25 cellular contexts compared by ENCODE assay signal in the genomic region with DNA sequence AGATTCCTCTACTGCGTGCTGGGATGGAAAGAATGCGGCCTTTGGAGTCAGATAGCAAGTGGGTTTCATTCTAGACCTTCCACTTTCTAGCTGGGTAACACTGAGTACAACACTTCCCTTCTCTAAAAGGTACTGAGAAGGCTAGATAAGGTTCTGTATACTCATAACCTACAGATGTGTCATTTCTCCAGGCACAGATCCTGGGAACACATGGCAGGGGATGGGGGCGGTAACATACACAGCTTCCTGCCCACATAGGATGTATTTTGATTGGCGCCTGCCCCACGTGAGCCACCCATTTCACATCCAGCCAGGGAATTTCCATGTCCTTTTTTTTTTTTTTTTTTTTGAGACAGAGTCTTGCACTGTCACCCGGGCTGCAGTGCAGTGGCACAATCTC. TPM values are rescaled to one million over a fixed set of nuclear protein-coding genes. Genes with fewer than 3 reads are reported as not detected.
DNase-seq lines count a peak whose midpoint lies in the region; ATAC-seq, FAIRE-seq and TF ChIP-seq lines count a peak whose summit lies in the region.
"Had no signal": no experiment of that assay in that cellular context is flagged by ENCODE, and none has a peak within 500 bp of the region (broad histone marks: within the 10 kb centered on the region; RNA-seq: fewer than 3 reads in every experiment).

No MANE protein-coding gene starts in this region.

- H3K27me3 ChIP-seq in HCT116 (ENCODE audit: insufficient read depth, low read length) (no peaks in the 10 kb centered on the region), bronchial epithelial cell (ENCODE audit: control insufficient read depth, insufficient read depth, low read length) (no peaks in the 10 kb centered on the region), osteoblast (ENCODE audit: insufficient read depth, low read length) (no peaks in the 10 kb centered on the region)
- H3K27me3 ChIP-seq: BLaER1, dorsolateral prefrontal cortex, esophagus squamous epithelium, tibial nerve had no signal

- H3K9ac ChIP-seq in HCT116 (ENCODE audit: low read length), result no peak overlapping the region
- H3K9ac ChIP-seq: BLaER1 had no signal

- DNase-seq in HCT116 (ENCODE audit: low read depth, low spot score), result no peak
- peak; percentile 69 for DNase-seq in OCI-M2 (lab: John Stamatoyannopoulos, UW; ENCODE audit: unreplicated experiment)
- peak; percentile 31 for DNase-seq in bronchial epithelial cell (ENCODE audit: low read depth)
- peak; percentile 95 for DNase-seq in osteoblast (ENCODE audit: insufficient read length, low spot score, missing footprints)
- DNase-seq in KG1 (lab: John Stamatoyannopoulos, UW), result no peak
- no peak for DNase-seq in DMS79 (lab: John Stamatoyannopoulos, UW)
- DNase-seq in cerebellar cortex (ENCODE audit: low spot score), result no peak
- DNase-seq: activated CD4-positive, alpha-beta T cell treated with anti-CD3 and anti-CD28 coated beads, Interleukin-2, amount 10 ng/mL, durations not matched to agents 24 days and 14 days; activated CD8-positive, alpha-beta memory T cell treated with anti-CD3 and anti-CD28 coated beads, Interleukin-2, amount 50 U/mL, for 48 hours; activated gamma-delta T cell treated with Interleukin-2 at 50 U/mL for 16 hours; DMS153; esophagus squamous epithelium; HFFc6; islet precursor cell; NCI-H187 treated with DMSO at 0.1 percent for 48 hours; NCI-H446 treated with DMSO at 0.1 percent for 48 hours; SIG-M5; stimulated activated naive B cell treated with anti-CD40 and anti-IgM and Interleukin-4, amounts not matched to agents 10 μg/mL and 1 μg/mL and 100 μg/mL, for 72 hours had no signal

- H3K36me3 ChIP-seq in HCT116 (ENCODE audit: control insufficient read depth in 1 of 2, insufficient read depth in 2 of 2, low read length in 2 of 2) (no peaks in the 10 kb centered on the region), bronchial epithelial cell (ENCODE audit: control insufficient read depth, insufficient read depth, low read length) (no peaks in the 10 kb centered on the region), osteoblast (ENCODE audit: insufficient read depth, low read length) (no peaks in the 10 kb centered on the region)
- H3K36me3 ChIP-seq: BLaER1, esophagus squamous epithelium, tibial nerve had no signal

- intact Hi-C loops in HCT116 (cut with micrococcal nuclease), result no loop called here

- TF ChIP-seq RAD21 in HCT116 (IDR thresholded peaks at IDR 0.05; ENCODE audit: low read depth), result no peak

- RAD21 ChIA-PET in HCT116 (lab: Charles Lee; ENCODE audit: low non-redundant PET in 1 of 2, low total read pairs in 2 of 2, uncharacterized antibody in 2 of 2, unreplicated experiment in 2 of 2), result no interaction called here

- no peaks in the 10 kb centered on the region for H4K20me1 ChIP-seq in HCT116 (ENCODE audit: insufficient read depth)
- no peaks in the 10 kb centered on the region for H4K20me1 ChIP-seq in osteoblast (ENCODE audit: insufficient read depth, low read length)
- H4K20me1 ChIP-seq: BLaER1 had no signal

- H3K4me1 ChIP-seq in HCT116 (ENCODE audit: control insufficient read depth in 1 of 2, insufficient read depth in 2 of 2, low read length in 2 of 2) (peaks cover 1 to 7% of the 10 kb centered on the region in 2 experiments; a peak in 3 of 4 replicates), osteoblast (ENCODE audit: insufficient read depth, low read length) (peaks cover 23% of the 10 kb centered on the region)
- H3K4me1 ChIP-seq: BLaER1 had no signal

- H2AFZ ChIP-seq in HCT116 (ENCODE audit: low read depth, low read length, poor library complexity, severe bottlenecking) (no peak overlapping the region), osteoblast (ENCODE audit: low read length) (peak overlapping the region; percentile 41)

- H3K4me3 ChIP-seq in HCT116 (replicated peaks in 1 of 2; ENCODE audit: low read depth in 1 of 2, low read length in 2 of 2) (no peak overlapping the region), bronchial epithelial cell (ENCODE audit: low read depth, low read length) (no peak overlapping the region), osteoblast (ENCODE audit: insufficient read depth, low read length) (no peak overlapping the region)
- H3K4me3 ChIP-seq: BLaER1, dorsolateral prefrontal cortex, esophagus squamous epithelium, tibial nerve had no signal

- POLR2A ChIA-PET in HCT116 (lab: Charles Lee), result no interaction called here

- no peak for FAIRE-seq in bronchial epithelial cell (lab: Jason Lieb, UNC)
- FAIRE-seq: GM18507 had no signal

- CTCF ChIA-PET in HCT116 (lab: Charles Lee), result interaction anchor here (0.7 kb wide), 1 partner anchor 554 kb away, joined by 3 read pairs; no protein-coding TSS in a partner anchor

- H3K4me2 ChIP-seq in HCT116 (ENCODE audit: low read length), result no peak overlapping the region
- no peak overlapping the region for H3K4me2 ChIP-seq in osteoblast (ENCODE audit: insufficient read depth, low read length)
- H3K4me2 ChIP-seq: BLaER1 had no signal

- ATAC-seq in HCT116, result peak; percentile 35; the same call in 1 of the 2 replicates
- ATAC-seq: natural killer cell treated with Interleukin-12 subunit alpha and Interleukin-12 subunit beta and Interleukin-15 and Interleukin-18, amount 100 ng/mL, for 72 hours; stimulated activated naive B cell treated with anti-CD40 and anti-IgM and Interleukin-4, amounts not matched to agents 10 μg/mL and 1 μg/mL and 100 μg/mL, for 72 hours had no signal

- H3K9me2 ChIP-seq in HCT116 (ENCODE audit: insufficient read depth), result no peaks in the 10 kb centered on the region

- H3K79me2 ChIP-seq in HCT116 (ENCODE audit: insufficient read depth, low read length), result no peaks in the 10 kb centered on the region
- no peaks in the 10 kb centered on the region for H3K79me2 ChIP-seq in osteoblast (ENCODE audit: insufficient read depth, low read length)

- no peaks in the 10 kb centered on the region for H3K9me3 ChIP-seq in HCT116 (ENCODE audit: control insufficient read depth in 1 of 2, insufficient read depth in 1 of 2, low read depth in 1 of 2, low read length in 2 of 2)
- no peaks in the 10 kb centered on the region for H3K9me3 ChIP-seq in osteoblast (ENCODE audit: low read depth, low read length)
- H3K9me3 ChIP-seq: BLaER1, esophagus squamous epithelium had no signal

- H3K27ac ChIP-seq in HCT116 (ENCODE audit: low read depth, low read length) (no peak overlapping the region), osteoblast (ENCODE audit: low read depth, low read length) (peak overlapping the region; percentile 28)
- H3K27ac ChIP-seq: BLaER1, dorsolateral prefrontal cortex, esophagus squamous epithelium, tibial nerve had no signal

- no peak for TF ChIP-seq POLR2A in HCT116 (IDR thresholded peaks at IDR 0.05; ENCODE audit: borderline replicate concordance, extremely low read depth, insufficient read depth, insufficient read length)

- TF ChIP-seq CTCF in HCT116 (IDR thresholded peaks at IDR 0.05 in 2 of 3, conservative IDR thresholded peaks at IDR 0.05 in 1 of 3; ENCODE audit: borderline replicate concordance in 1 of 3, insufficient read depth in 1 of 3, low read depth in 2 of 3, low read length in 2 of 3) (no peak), bronchial epithelial cell (IDR thresholded peaks at IDR 0.05; ENCODE audit: insufficient read depth, low read length, severe bottlenecking) (no peak), osteoblast (IDR thresholded peaks at IDR 0.05; ENCODE audit: extremely low read depth, low read depth, low read length) (no peak)

- BruUV-seq in HCT116 (replicated peaks; lab: Mats Ljungman, UMichigan), result no TSS peak

TF ChIP-seq in HCT116, 20 proteins besides CTCF, POLR2A, EP300 and RAD21:
- TF ChIP-seq EGR1 (IDR thresholded peaks at IDR 0.05; ENCODE audit: low read depth) (no peak), JUND (IDR thresholded peaks at IDR 0.05) (no peak), FOSL1 (IDR thresholded peaks at IDR 0.05; ENCODE audit: low read depth) (no peak), SIN3A (IDR thresholded peaks at IDR 0.05; ENCODE audit: low read depth) (no peak), EZH2phosphoT487 (IDR thresholded peaks at IDR 0.05; ENCODE audit: borderline replicate concordance) (no peak)
- TF ChIP-seq, protein P1, sequence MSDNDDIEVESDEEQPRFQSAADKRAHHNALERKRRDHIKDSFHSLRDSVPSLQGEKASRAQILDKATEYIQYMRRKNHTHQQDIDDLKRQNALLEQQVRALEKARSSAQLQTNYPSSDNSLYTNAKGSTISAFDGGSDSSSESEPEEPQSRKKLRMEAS (IDR thresholded peaks at IDR 0.05), result no peak

RNA-seq across cellular contexts. Expression of a gene that starts 31.8 kb away (rescaled TPM):
- 1.1 TPM for total RNA-seq in HCT116 (2021; ENCODE audit: unreplicated experiment)
- 0.26 and 0.69 TPM in 2 replicates for polyA plus RNA-seq in HCT116 (2012)
- 1.1 and 1.8 TPM in 2 replicates for total RNA-seq in bronchial epithelial cell
- total RNA-seq in osteoblast, result not detected in 2 replicates
- total RNA-seq: HFFc6; mesenteric fat pad; natural killer cell treated with Interleukin-12 subunit alpha and Interleukin-12 subunit beta and Interleukin-15 and Interleukin-18, amount 100 ng/mL, for 72 hours; pulmonary artery endothelial cell had no signal

Comparison
In these comparisons a context has a peak if more than half of its experiments do, and no peak if none do; other contexts are left out.
1. DNase-seq: peak in OCI-M2 (single experiment), bronchial epithelial cell (single experiment) and osteoblast (single experiment); none in HCT116 (single experiment), KG1 (single experiment), DMS79 (single experiment) and cerebellar cortex (single experiment).